In the genomic region with DNA sequence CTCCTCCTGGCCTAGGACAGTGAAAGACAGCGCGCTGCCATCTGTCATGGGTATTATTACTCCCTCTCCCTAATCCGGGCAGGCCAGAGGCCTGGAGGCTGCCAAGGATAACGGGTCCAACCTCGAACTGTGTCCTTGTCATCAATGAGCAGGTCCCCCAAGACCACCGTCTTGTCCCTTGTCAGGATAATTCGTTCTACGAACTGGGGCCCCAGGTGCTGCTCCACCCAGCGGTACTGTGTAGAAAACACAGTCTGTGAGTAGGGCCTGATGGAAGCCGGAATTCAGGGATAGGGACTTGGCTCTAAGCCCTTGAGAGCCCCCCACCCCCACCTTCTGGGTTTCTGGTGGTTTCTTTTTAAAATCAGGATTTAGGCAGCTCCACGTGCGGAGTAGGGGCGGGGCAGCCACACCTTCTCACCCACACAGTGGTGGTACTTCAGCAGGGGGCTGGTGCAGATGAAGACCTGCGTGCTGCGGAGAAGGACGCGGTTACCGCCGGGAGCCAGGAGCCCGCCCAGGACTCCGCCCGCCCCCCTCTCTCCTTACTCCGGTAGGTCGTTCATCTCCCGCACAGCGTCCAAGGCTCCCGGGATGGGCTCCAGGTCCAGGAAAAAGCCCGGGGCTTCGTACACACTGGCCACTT, we compare ENCODE assay signal across 8 cellular contexts. TPM values are rescaled to one million over a fixed set of nuclear protein-coding genes. Genes with fewer than 3 reads are reported as not detected.
DNase-seq lines count a peak whose midpoint lies in the region; ATAC-seq and TF ChIP-seq lines count a peak whose summit lies in the region.

No MANE protein-coding gene starts in this region.

- TF ChIP-seq EP300 in stomach (IDR thresholded peaks at IDR 0.05): no peak

- H3K4me1 ChIP-seq in DND-41 (ENCODE audit: insufficient read depth, low read length): peaks cover 34% of the 10 kb centered on the region
- H3K4me1 ChIP-seq in HEK293 (ENCODE audit: control insufficient read depth, insufficient read depth, low read length): peaks cover 3% of the 10 kb centered on the region; the same call in 1 of the 2 replicates
- peaks cover 3% of the 10 kb centered on the region for H3K4me1 ChIP-seq in endodermal cell (ENCODE audit: control insufficient read depth, insufficient read depth, low read length)
- peaks cover 27% of the 10 kb centered on the region for H3K4me1 ChIP-seq in mononuclear cell (ENCODE audit: insufficient read depth, low read length)
- peaks cover 9 to 37% (median 32%) of the 10 kb centered on the region in 4 donors for H3K4me1 ChIP-seq in stomach

- H2AFZ ChIP-seq in DND-41 (ENCODE audit: low read depth, low read length): peak overlapping the region; percentile 99

- POLR2A ChIA-PET in HEK293 (lab: Yijun Ruan, JAX): interaction anchor here (0.5 to 3.9 kb wide), 19 partner anchors 8 to 355 kb away, joined by 3 to 20 read pairs (median 4); a partner anchor contains a TSS

- H3K27ac ChIP-seq in DND-41 (ENCODE audit: low read length) (peak overlapping the region; percentile 87), HEK293 (ENCODE audit: extremely low read depth, low read depth, low read length) (peak overlapping the region; percentile 94), endodermal cell (ENCODE audit: low read depth, low read length) (peak overlapping the region; percentile 86), stomach (peak overlapping the region; percentile 90 to 94 (median 90))

- no peaks in the 10 kb centered on the region for H3K27me3 Mint-ChIP-seq in activated CD8-positive, alpha-beta memory T cell treated with anti-CD3 and anti-CD28 coated beads, Interleukin-2, amount 10 ng/mL, durations not matched to agents 7 days and 5 days
- no peaks in the 10 kb centered on the region for H3K27me3 Mint-ChIP-seq in endodermal cell (ENCODE audit: insufficient read depth)

- peaks cover 35% of the 10 kb centered on the region for H3K4me1 Mint-ChIP-seq in activated CD8-positive, alpha-beta memory T cell treated with anti-CD3 and anti-CD28 coated beads, Interleukin-2, amount 10 ng/mL, durations not matched to agents 7 days and 5 days
- H3K4me1 Mint-ChIP-seq in endodermal cell: peaks cover 4% of the 10 kb centered on the region

- no peaks in the 10 kb centered on the region for H3K9me3 Mint-ChIP-seq in activated CD8-positive, alpha-beta memory T cell treated with anti-CD3 and anti-CD28 coated beads, Interleukin-2, amount 10 ng/mL, durations not matched to agents 7 days and 5 days (ENCODE audit: low read depth)
- no peaks in the 10 kb centered on the region for H3K9me3 Mint-ChIP-seq in endodermal cell

- no peaks in the 10 kb centered on the region for H3K27me3 ChIP-seq in DND-41 (ENCODE audit: insufficient read depth, low read length, poor library complexity)
- H3K27me3 ChIP-seq in endodermal cell (ENCODE audit: control insufficient read depth, insufficient read depth, low read length, poor library complexity, severe bottlenecking): no peaks in the 10 kb centered on the region
- no peaks in the 10 kb centered on the region for H3K27me3 ChIP-seq in mononuclear cell (ENCODE audit: insufficient read depth, low read length)
- H3K27me3 ChIP-seq in stomach: no peaks in the 10 kb centered on the region

- H3K36me3 ChIP-seq in DND-41 (ENCODE audit: insufficient read depth, low read length) (peaks cover 30% of the 10 kb centered on the region), HEK293 (ENCODE audit: control insufficient read depth in 2 of 2, insufficient read depth in 1 of 2, low read length in 2 of 2) (peaks cover 12 to 38% of the 10 kb centered on the region in 2 experiments), endodermal cell (ENCODE audit: control insufficient read depth, insufficient read depth, low read length) (peaks cover 41% of the 10 kb centered on the region), stomach (peaks cover 17 to 33% (median 26%) of the 10 kb centered on the region in 4 donors)

- H3K36me3 Mint-ChIP-seq in activated CD8-positive, alpha-beta memory T cell treated with anti-CD3 and anti-CD28 coated beads, Interleukin-2, amount 10 ng/mL, durations not matched to agents 7 days and 5 days: peaks cover 13% of the 10 kb centered on the region
- H3K36me3 Mint-ChIP-seq in endodermal cell (ENCODE audit: low read depth): peaks cover 26% of the 10 kb centered on the region

- H3K9ac ChIP-seq in DND-41 (ENCODE audit: low read depth, low read length): peak overlapping the region; percentile 67
- H3K9ac ChIP-seq in endodermal cell (ENCODE audit: extremely low read depth, low read length, poor library complexity, severe bottlenecking): peak overlapping the region; percentile 73

- peak overlapping the region; percentile 34 to 92 for H3K4me3 ChIP-seq in DND-41 (ENCODE audit: low read depth in 1 of 2, low read length in 2 of 2)
- H3K4me3 ChIP-seq in HEK293 (ENCODE audit: low read depth, low read length): peak overlapping the region; percentile 61
- peak overlapping the region; percentile 83 for H3K4me3 ChIP-seq in endodermal cell (ENCODE audit: low read length)
- H3K4me3 ChIP-seq in mononuclear cell (ENCODE audit: low read length): peak overlapping the region; percentile 70
- peak overlapping the region; percentile 70 to 87 (median 76) for H3K4me3 ChIP-seq in stomach

- H3K4me2 ChIP-seq in DND-41 (ENCODE audit: insufficient read depth, low read length): peak overlapping the region; percentile 83

- intact Hi-C loops in stomach (cut with DNase I; ENCODE audit: low total_unique reads): no loop called here

- TF ChIP-seq CTCF in DND-41 (IDR thresholded peaks at IDR 0.05; ENCODE audit: borderline replicate concordance, extremely low read depth, low read length, poor library complexity, severe bottlenecking): peak; percentile 34
- TF ChIP-seq CTCF in HEK293 (tag by site-specific recombination; IDR thresholded peaks at IDR 0.05): peak; percentile 70
- peak; percentile 70 for TF ChIP-seq CTCF in endodermal cell (conservative IDR thresholded peaks at IDR 0.05)
- TF ChIP-seq CTCF in stomach (IDR thresholded peaks at IDR 0.05): peak in 4 of 7 experiments; percentile 25 to 39 (median 28)

- DNase-seq in DND-41 (peak; percentile 63), NCI-H510A treated with DMSO at 0.1 percent for 48 hours (lab: John Stamatoyannopoulos, UW) (peak; percentile 67), endodermal cell (peak; percentile 93), stomach (peak; percentile 47)
- peak; percentile 68 for DNase-seq in activated CD8-positive, alpha-beta memory T cell treated with anti-CD3 and anti-CD28 coated beads, Interleukin-2, amount 10 ng/mL, durations not matched to agents 7 days and 5 days

- H4K20me1 ChIP-seq in DND-41 (ENCODE audit: insufficient read depth, low read length): peaks cover 16% of the 10 kb centered on the region

- whole genome bisulfite sequencing in endodermal cell (ENCODE audit: insufficient coverage in 1 of 2, insufficient read length in 1 of 2), 2 experiments: 11 to 13% methylated on average over 7 to 29 of the region's 29 CpGs
- WGBS in stomach, 5 donors: 9 to 19% (median 10%) methylated on average over 22 to 29 of the region's 29 CpGs

- peaks cover 30% of the 10 kb centered on the region for H3K79me2 ChIP-seq in DND-41 (ENCODE audit: insufficient read depth, low read length)

- no peak for TF ChIP-seq POLR2A in stomach (IDR thresholded peaks at IDR 0.05)

- peak overlapping the region; percentile 83 for H3K27ac Mint-ChIP-seq in activated CD8-positive, alpha-beta memory T cell treated with anti-CD3 and anti-CD28 coated beads, Interleukin-2, amount 10 ng/mL, durations not matched to agents 7 days and 5 days
- H3K27ac Mint-ChIP-seq in endodermal cell: peak overlapping the region; percentile 90

- CTCF ChIA-PET in HEK293 (lab: Yijun Ruan, JAX): interaction anchor here (0.6 to 4.3 kb wide), 28 partner anchors 7 to 1539 kb away, joined by 3 to 86 read pairs (median 4); a partner anchor contains a TSS
- CTCF ChIA-PET in activated CD8-positive, alpha-beta memory T cell treated with anti-CD3 and anti-CD28 coated beads, Interleukin-2, amount 10 ng/mL, durations not matched to agents 7 days and 5 days (lab: Charles Lee): interaction anchor here (0.7 to 14.6 kb wide), 30 partner anchors 8 to 281 kb away, joined by 3 to 233 read pairs (median 5); a partner anchor contains a TSS

- ATAC-seq in DND-41 (ENCODE audit: insufficient read depth, low read depth) (peak; percentile 57), HG02763 (IDR thresholded peaks at IDR 0.05; ENCODE audit: unreplicated experiment) (no peak)
- ATAC-seq in activated CD8-positive, alpha-beta memory T cell treated with anti-CD3 and anti-CD28 coated beads, Interleukin-2, amount 10 ng/mL, durations not matched to agents 7 days and 5 days: peak; percentile 45

- H3K4me3 Mint-ChIP-seq in activated CD8-positive, alpha-beta memory T cell treated with anti-CD3 and anti-CD28 coated beads, Interleukin-2, amount 10 ng/mL, durations not matched to agents 7 days and 5 days: peak overlapping the region; percentile 78
- peak overlapping the region; percentile 79 for H3K4me3 Mint-ChIP-seq in endodermal cell

- no peaks in the 10 kb centered on the region for H3K9me3 ChIP-seq in DND-41 (ENCODE audit: insufficient read depth, low read length, severe bottlenecking)
- H3K9me3 ChIP-seq in HEK293 (ENCODE audit: control insufficient read depth, insufficient read depth, low read depth, low read length): no peaks in the 10 kb centered on the region
- no peaks in the 10 kb centered on the region for H3K9me3 ChIP-seq in endodermal cell (ENCODE audit: control insufficient read depth, low read length)
- no peaks in the 10 kb centered on the region for H3K9me3 ChIP-seq in mononuclear cell (ENCODE audit: low read depth, low read length)
- H3K9me3 ChIP-seq in stomach: no peaks in the 10 kb centered on the region

RNA-seq across cellular contexts. Expression of a gene that starts 0.8 kb away (rescaled TPM):
- 10 to 100 TPM; 65.2 to 73.1 TPM for total RNA-seq in activated CD8-positive, alpha-beta memory T cell treated with anti-CD3 and anti-CD28 coated beads, Interleukin-2, amount 10 ng/mL, durations not matched to agents 7 days and 5 days
- total RNA-seq in endodermal cell (10 to 100 TPM; 69.1 to 80.3 TPM), mononuclear cell (24.3 TPM), stomach (100 to 1,000 TPM in 3 of 5 donors, 10 to 100 TPM in 2; 24.1 to 472 (median 150) TPM)
- 71.1 TPM for polyA plus RNA-seq in endodermal cell (2013, experiment 1 of 2)
- polyA plus RNA-seq in endodermal cell (2013, experiment 2 of 2): 57.0 TPM
- 100 to 1,000 TPM in 2 of 3 donors, 10 to 100 TPM in 1; 60.5 to 120 (median 117) TPM for polyA plus RNA-seq in stomach

RNA-seq across cellular contexts. Expression of a gene that starts 21.0 kb away (rescaled TPM):
- 10 to 100 TPM; 13.5 to 14.5 TPM for total RNA-seq in activated CD8-positive, alpha-beta memory T cell treated with anti-CD3 and anti-CD28 coated beads, Interleukin-2, amount 10 ng/mL, durations not matched to agents 7 days and 5 days
- 10 to 100 TPM; 20.0 to 26.6 TPM for total RNA-seq in endodermal cell
- 14.0 TPM for polyA plus RNA-seq in endodermal cell (2013, experiment 1 of 2)
- 12.3 TPM for polyA plus RNA-seq in endodermal cell (2013, experiment 2 of 2)
- 1.4 TPM for total RNA-seq in mononuclear cell
- 10 to 100 TPM in 4 of 5 donors, 1 to 10 TPM in 1; 2.2 to 26.8 (median 13.9) TPM for total RNA-seq in stomach
- 10 to 100 TPM in 2 of 3 donors, 1 to 10 TPM in 1; 9.6 to 10.8 (median 10.7) TPM for polyA plus RNA-seq in stomach

RNA-seq across cellular contexts. Expression of a gene that starts 23.6 kb away (rescaled TPM):
- 100 to 1,000 TPM; 277 to 301 TPM for total RNA-seq in activated CD8-positive, alpha-beta memory T cell treated with anti-CD3 and anti-CD28 coated beads, Interleukin-2, amount 10 ng/mL, durations not matched to agents 7 days and 5 days
- 100 to 1,000 TPM; 148 to 156 TPM for total RNA-seq in endodermal cell
- 352 TPM for polyA plus RNA-seq in endodermal cell (2013, experiment 1 of 2)
- 339 TPM for polyA plus RNA-seq in endodermal cell (2013, experiment 2 of 2)
- total RNA-seq in mononuclear cell: 33.5 TPM
- total RNA-seq in stomach: 100 to 1,000 TPM in 1 of 5 donors, 10 to 100 TPM in 3, 1 to 10 TPM in 1; 8.0 to 217 (median 61.9) TPM
- polyA plus RNA-seq in stomach: 100 to 1,000 TPM; 133 to 405 (median 227) TPM

RNA-seq across cellular contexts. Expression of a gene that starts 43.0 kb away (rescaled TPM):
- total RNA-seq in activated CD8-positive, alpha-beta memory T cell treated with anti-CD3 and anti-CD28 coated beads, Interleukin-2, amount 10 ng/mL, durations not matched to agents 7 days and 5 days: 1 to 10 TPM; 2.3 to 3.2 TPM
- total RNA-seq in endodermal cell: 10 to 100 TPM; 28.8 to 54.0 TPM
- polyA plus RNA-seq in endodermal cell (2013, experiment 1 of 2): 10.8 TPM
- 7.6 TPM for polyA plus RNA-seq in endodermal cell (2013, experiment 2 of 2)
- 13.0 TPM for total RNA-seq in mononuclear cell
- 100 to 1,000 TPM in 1 of 5 donors, 10 to 100 TPM in 4; 30.3 to 132 (median 57.1) TPM for total RNA-seq in stomach
- polyA plus RNA-seq in stomach: 1 to 10 TPM; 6.8 to 9.0 (median 7.9) TPM

RNA-seq across cellular contexts. Expression of a gene that starts 52.0 kb away (rescaled TPM):
- total RNA-seq in activated CD8-positive, alpha-beta memory T cell treated with anti-CD3 and anti-CD28 coated beads, Interleukin-2, amount 10 ng/mL, durations not matched to agents 7 days and 5 days: 100 to 1,000 TPM; 469 to 639 TPM
- total RNA-seq in endodermal cell (100 to 1,000 TPM; 586 to 714 TPM), mononuclear cell (64.4 TPM), stomach (10 to 100 TPM; 10.7 to 88.1 (median 53.6) TPM)
- polyA plus RNA-seq in endodermal cell (2013, experiment 1 of 2): 640 TPM
- 584 TPM for polyA plus RNA-seq in endodermal cell (2013, experiment 2 of 2)
- polyA plus RNA-seq in stomach: 100 to 1,000 TPM in 2 of 3 donors, 10 to 100 TPM in 1; 66.0 to 141 (median 130) TPM
